ENCODE assay signal across 1 cellular context in genomic region chr20:7911586-7912330, GRCh38.
TF ChIP-seq lines count a peak whose summit lies in the region.

No MANE protein-coding gene starts in this region.

TF ChIP-seq in endothelial cell of umbilical vein, 7 proteins besides CTCF, POLR2A, EP300 and RAD21:
- TF ChIP-seq FOS (IDR thresholded peaks at IDR 0.05; ENCODE audit: borderline replicate concordance, insufficient read depth, low read length) (peak; percentile 43), MYC (IDR thresholded peaks at IDR 0.05; ENCODE audit: low read depth, low read length) (no peak)
